Comparison of ENCODE assay signal across 30 cellular contexts in genomic region chr7:107693396-107693795, GRCh38. TPM values are rescaled to one million over a fixed set of nuclear protein-coding genes. Genes with fewer than 3 reads are reported as not detected.
DNase-seq lines count a peak whose midpoint lies in the region; ATAC-seq and TF ChIP-seq lines count a peak whose summit lies in the region.
"Had no signal": no experiment of that assay in that cellular context is flagged by ENCODE, and none has a peak within 500 bp of the region (broad histone marks: within the 10 kb centered on the region; RNA-seq: fewer than 3 reads in every experiment).

No MANE protein-coding gene starts in this region.

- peaks cover 62% of the 10 kb centered on the region for H3K4me1 Mint-ChIP-seq in nephron
- H3K4me1 Mint-ChIP-seq: CD14-positive monocyte; naive thymus-derived CD4-positive, alpha-beta T cell; stimulated activated memory B cell treated with anti-CD40 and anti-IgM and Interleukin-4, amounts not matched to agents 10 μg/mL and 1 μg/mL and 100 μg/mL, for 72 hours had no signal

- DNase-seq in SHP77 treated with DMSO at 0.1 percent for 48 hours (lab: John Stamatoyannopoulos, UW) (peak; percentile 6), SHP77 (lab: John Stamatoyannopoulos, UW) (no peak), dermis blood vessel endothelial cell (peak; percentile 38), Kasumi-1 (lab: John Stamatoyannopoulos, UW) (no peak), GM19238 (ENCODE audit: insufficient read length, low spot score) (no peak)
- no peak for DNase-seq in activated naive CD4-positive, alpha-beta T cell treated with Interleukin-2 at 50 U/mL for 16 hours
- DNase-seq: activated CD4-positive, alpha-beta T cell treated with anti-CD3 and anti-CD28 coated beads for 36 hours; activated effector memory CD4-positive, alpha-beta T cell treated with Interleukin-2 at 50 U/mL for 16 hours; activated T-cell treated with anti-CD3 and anti-CD28 coated beads for 4 hours; Calu3; colonic mucosa; DND-41; effector memory CD4-positive, alpha-beta T cell; GF-D8; GM23248; kidney; midbrain; naive thymus-derived CD4-positive, alpha-beta T cell; NCI-H1092; NCI-H1930; NCI-H524; PC-9; Right ventricle myocardium superior; SW 1271; upper lobe of right lung had no signal

- H3K27ac Mint-ChIP-seq in nephron: peak overlapping the region in 2 of 3 experiments; percentile 15 to 16
- H3K27ac Mint-ChIP-seq: activated CD4-positive, alpha-beta T cell treated with anti-CD3 and anti-CD28 coated beads for 36 hours; activated naive CD8-positive, alpha-beta T cell; naive thymus-derived CD4-positive, alpha-beta T cell; stimulated activated memory B cell treated with anti-CD40 and anti-IgM and Interleukin-4, amounts not matched to agents 10 μg/mL and 1 μg/mL and 100 μg/mL, for 72 hours had no signal

- H3K36me3 Mint-ChIP-seq in nephron (ENCODE audit: low read depth): no peaks in the 10 kb centered on the region
- H3K36me3 Mint-ChIP-seq: activated naive CD8-positive, alpha-beta T cell; CD14-positive monocyte; naive thymus-derived CD4-positive, alpha-beta T cell had no signal

- H3K4me3 Mint-ChIP-seq in nephron: no peak overlapping the region
- H3K4me3 Mint-ChIP-seq: activated CD4-positive, alpha-beta T cell treated with anti-CD3 and anti-CD28 coated beads for 36 hours; activated naive CD8-positive, alpha-beta T cell; CD14-positive monocyte; naive thymus-derived CD4-positive, alpha-beta T cell; stimulated activated memory B cell treated with anti-CD40 and anti-IgM and Interleukin-4, amounts not matched to agents 10 μg/mL and 1 μg/mL and 100 μg/mL, for 72 hours had no signal

- H3K9me3 Mint-ChIP-seq in nephron: no peaks in the 10 kb centered on the region
- H3K9me3 Mint-ChIP-seq: naive thymus-derived CD4-positive, alpha-beta T cell; stimulated activated memory B cell treated with anti-CD40 and anti-IgM and Interleukin-4, amounts not matched to agents 10 μg/mL and 1 μg/mL and 100 μg/mL, for 72 hours had no signal

- H3K27me3 Mint-ChIP-seq in nephron (ENCODE audit: low read depth): peaks cover 5% of the 10 kb centered on the region
- H3K27me3 Mint-ChIP-seq: stimulated activated memory B cell treated with anti-CD40 and anti-IgM and Interleukin-4, amounts not matched to agents 10 μg/mL and 1 μg/mL and 100 μg/mL, for 72 hours had no signal

- no peak for ATAC-seq in HG03520 (IDR thresholded peaks at IDR 0.05; ENCODE audit: unreplicated experiment)
- ATAC-seq: activated CD4-positive, alpha-beta T cell treated with anti-CD3 and anti-CD28 coated beads for 36 hours; naive thymus-derived CD4-positive, alpha-beta T cell; stimulated activated memory B cell treated with anti-CD40 and anti-IgM and Interleukin-4, amounts not matched to agents 10 μg/mL and 1 μg/mL and 100 μg/mL, for 72 hours; upper lobe of right lung had no signal

- no peak for TF ChIP-seq CTCF in nephron (IDR thresholded peaks at IDR 0.05; ENCODE audit: unreplicated experiment in 3 of 3)

RNA-seq across cellular contexts. Expression of gene SLC26A4, which starts 32.8 kb away (rescaled TPM):
- total RNA-seq in dermis blood vessel endothelial cell: 8.0 and 9.4 TPM in 2 replicates

RNA-seq across cellular contexts. Expression of gene CBLL1, which starts 50.5 kb away (rescaled TPM):
- total RNA-seq in dermis blood vessel endothelial cell: 18.1 and 18.9 TPM in 2 replicates

Comparison
In these comparisons a context has a peak if more than half of its experiments do, and no peak if none do; other contexts are left out.
1. DNase-seq: peak in SHP77 treated with DMSO at 0.1 percent for 48 hours (single experiment) and dermis blood vessel endothelial cell (single experiment); none in SHP77 (0 of 2), Kasumi-1 (0 of 2), activated naive CD4-positive, alpha-beta T cell treated with Interleukin-2 at 50 U/mL for 16 hours (single experiment) and GM19238 (single experiment).